ENCODE assay signal across 23 cellular contexts in the genomic region with DNA sequence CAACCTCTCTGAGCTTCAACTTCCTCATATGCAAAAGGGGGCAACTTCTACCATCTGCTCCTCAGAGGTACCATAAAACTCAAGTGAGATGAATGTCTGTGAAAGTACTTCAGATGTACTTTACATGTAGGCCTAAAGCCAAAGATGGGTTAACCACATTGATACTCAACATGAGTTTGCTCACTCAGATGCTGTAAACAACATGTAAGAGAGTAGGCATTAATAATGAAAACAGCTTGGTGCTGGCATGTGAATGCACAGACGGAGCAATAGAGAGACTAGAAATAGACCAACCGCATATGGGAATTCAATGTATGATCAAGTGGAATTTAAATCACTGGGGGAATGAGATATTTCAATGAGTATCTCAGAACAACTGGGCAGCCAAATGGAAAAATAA.
"Had no signal": no experiment of that assay in that cellular context is flagged by ENCODE, and none has a peak within 500 bp of the region (broad histone marks: within the 10 kb centered on the region; RNA-seq: fewer than 3 reads in every experiment).

No MANE protein-coding gene starts in this region.

- H3K4me2 ChIP-seq: hepatocyte had no signal

- H3K9me3 ChIP-seq: testis had no signal

- H3K4me1 ChIP-seq: testis, transverse colon had no signal

- H3K79me2 ChIP-seq: hepatocyte had no signal

- H3K27ac ChIP-seq: epithelial cell of prostate, esophagus squamous epithelium, hepatocyte, neutrophil, skin epidermis, testis, transverse colon had no signal

- H2AFZ ChIP-seq: hepatocyte had no signal

- H3K36me3 ChIP-seq: esophagus squamous epithelium, neutrophil, transverse colon had no signal

- ATAC-seq: effector memory CD8-positive, alpha-beta T cell; left cardiac atrium; left ventricle myocardium superior; naive thymus-derived CD4-positive, alpha-beta T cell; sciatic nerve; stimulated activated naive B cell treated with anti-CD40 and anti-IgM and Interleukin-4, amounts not matched to agents 10 μg/mL and 1 μg/mL and 100 μg/mL, for 72 hours; stimulated activated naive CD8-positive, alpha-beta T cell treated with anti-CD3 and anti-CD28 coated beads, Interleukin-15, amount 100 ng/mL, for 72 hours had no signal

- H3K27me3 ChIP-seq: esophagus squamous epithelium, hepatocyte, neutrophil, testis, transverse colon had no signal

- H3K4me3 ChIP-seq: esophagus squamous epithelium, hepatocyte, lung, skin epidermis, testis, transverse colon had no signal

- DNase-seq: effector memory CD8-positive, alpha-beta T cell; esophagus squamous epithelium; foreskin fibroblast; head of caudate nucleus; kidney; left cardiac atrium; left ventricle myocardium superior; mesendoderm; naive thymus-derived CD4-positive, alpha-beta T cell; nephron progenitor cell; posterior cingulate gyrus; stimulated activated CD4-positive, alpha-beta T cell treated with anti-CD3 and anti-CD28 coated beads, Interleukin-2, amount 100 ng/mL, for 24 hours; stimulated activated CD4-positive, alpha-beta T cell treated with anti-CD3 and anti-CD28 coated beads, Interleukin-4, amount 100 ng/mL, for 4 hours; stimulated activated naive B cell treated with anti-CD40 and anti-IgM and Interleukin-4, amounts not matched to agents 10 μg/mL and 1 μg/mL and 100 μg/mL, for 72 hours; stimulated activated naive CD8-positive, alpha-beta T cell treated with anti-CD3 and anti-CD28 coated beads, Interleukin-15, amount 100 ng/mL, for 72 hours; testis; transverse colon had no signal
